ENCODE assay signal across 15 cellular contexts in genomic region chr4:142202404-142203332, GRCh38.
DNase-seq lines count a peak whose midpoint lies in the region; ATAC-seq and TF ChIP-seq lines count a peak whose summit lies in the region.
"Had no signal": no experiment of that assay in that cellular context is flagged by ENCODE, and none has a peak within 500 bp of the region (broad histone marks: within the 10 kb centered on the region; RNA-seq: fewer than 3 reads in every experiment).

No MANE protein-coding gene starts in this region.

- no peaks in the 10 kb centered on the region for H3K79me2 ChIP-seq in GM23248 (ENCODE audit: insufficient read depth)

- DNase-seq in dorsolateral prefrontal cortex (no peak), ureter (ENCODE audit: low spot score) (no peak), HCEC 1CT (no peak), GM23248 (no peak)
- DNase-seq: activated CD4-positive, alpha-beta T cell treated with anti-CD3 and anti-CD28 coated beads for 1 hour; activated naive CD8-positive, alpha-beta T cell treated with anti-CD3 and anti-CD28 coated beads, Interleukin-2, amount 10 ng/mL, durations not matched to agents 7 days and 5 days; CD4-positive, alpha-beta T cell; head of caudate nucleus; stimulated activated CD4-positive, alpha-beta T cell treated with anti-CD3 and anti-CD28 coated beads, Interleukin-4, amount 100 ng/mL, for 4 hours had no signal

- H3K4me3 ChIP-seq in dorsolateral prefrontal cortex (no peak overlapping the region), GM23248 (no peak overlapping the region)
- H3K4me3 ChIP-seq: lung, thoracic aorta had no signal

- H3K27me3 ChIP-seq in dorsolateral prefrontal cortex (no peaks in the 10 kb centered on the region), GM23248 (replicated peaks; ENCODE audit: insufficient read depth) (no peaks in the 10 kb centered on the region)

- no peak for TF ChIP-seq CTCF in dorsolateral prefrontal cortex (IDR thresholded peaks at IDR 0.05 in 54 of 56, conservative IDR thresholded peaks at IDR 0.05 in 2 of 56; ENCODE audit: low read depth in 1 of 56, partially characterized antibody in 56 of 56)

- no peak overlapping the region for H3K4me2 ChIP-seq in GM23248 (ENCODE audit: unreplicated experiment)

- ATAC-seq in GM18505 (IDR thresholded peaks at IDR 0.05; ENCODE audit: unreplicated experiment) (peak; percentile 91), GM19452 (IDR thresholded peaks at IDR 0.05; ENCODE audit: unreplicated experiment) (peak; percentile 87), HG02870 (IDR thresholded peaks at IDR 0.05; ENCODE audit: unreplicated experiment) (peak; percentile 93), HG03571 (IDR thresholded peaks at IDR 0.05; ENCODE audit: unreplicated experiment) (peak; percentile 79)

- no peak for TF ChIP-seq POLR2A in GM18505 (IDR thresholded peaks at IDR 0.05; ENCODE audit: borderline replicate concordance, extremely low read depth, insufficient read depth, insufficient read length)

- no peaks in the 10 kb centered on the region for H3K9me2 ChIP-seq in GM23248 (ENCODE audit: insufficient read depth)

- in situ Hi-C loops in GM23248 (cut with MboI) = no loop called here

- no peaks in the 10 kb centered on the region for H3F3A ChIP-seq in GM23248 (ENCODE audit: insufficient read depth)

- H4K20me1 ChIP-seq in GM23248 (ENCODE audit: insufficient read depth) = no peaks in the 10 kb centered on the region

- no peaks in the 10 kb centered on the region for H3K9me3 ChIP-seq in GM23248 (ENCODE audit: low read depth)
- H3K9me3 ChIP-seq: thoracic aorta had no signal

- no peaks in the 10 kb centered on the region for H3K4me1 ChIP-seq in GM23248 (ENCODE audit: insufficient read depth)

- H3K36me3 ChIP-seq in GM23248 (ENCODE audit: low read depth) = peaks cover 4% of the 10 kb centered on the region; the same call in 1 of the 2 replicates
- H3K36me3 ChIP-seq: thoracic aorta had no signal

- H2AFZ ChIP-seq in GM23248 = no peak overlapping the region

- H3K9ac ChIP-seq in GM23248 = no peak overlapping the region

- intact Hi-C loops in dorsolateral prefrontal cortex (cut with DNase I) = no loop called here

- H3K27ac ChIP-seq in dorsolateral prefrontal cortex (no peak overlapping the region), GM23248 (no peak overlapping the region)
- H3K27ac ChIP-seq: thoracic aorta had no signal

- WGBS in GM23248 (ENCODE audit: low coverage in 1 of 2, low lambda C conversion rate in 2 of 2, missing lambda C conversion rate in 2 of 2), 2 experiments = 88 to 92% methylated on average over 6 of the region's 6 CpGs
